In genomic region chr12:91877461-91878230, GRCh38 we compare ENCODE assay signal across 10 cellular contexts.
A peak's percentile ranks its signal among the peaks of the same experiment; 100 is the strongest.
DNase-seq lines count a peak whose midpoint lies in the region; ATAC-seq lines count a peak whose summit lies in the region.
"Had no signal": no experiment of that assay in that cellular context is flagged by ENCODE, and none has a peak within 500 bp of the region (broad histone marks: within the 10 kb centered on the region; RNA-seq: fewer than 3 reads in every experiment).

No MANE protein-coding gene starts in this region.

- peak overlapping the region; percentile 94 for H3K27ac Mint-ChIP-seq in T-helper 1 cell treated with Interleukin-12 subunit alpha and Interleukin-12 subunit beta and Interleukin-4 antibody, amounts not matched to agents 30 μg/mL and 1 μg/mL, for 36 hours
- H3K27ac Mint-ChIP-seq in activated naive CD8-positive, alpha-beta T cell treated with anti-CD3 and anti-CD28 coated beads, Interleukin-2, amount 50 U/mL, for 24 hours: peak overlapping the region; percentile 97
- H3K27ac Mint-ChIP-seq: endodermal cell had no signal

- H3K4me1 Mint-ChIP-seq in T-helper 1 cell treated with Interleukin-12 subunit alpha and Interleukin-12 subunit beta and Interleukin-4 antibody, amounts not matched to agents 30 μg/mL and 1 μg/mL, for 36 hours (ENCODE audit: low read depth): peaks cover 46% of the 10 kb centered on the region
- peaks cover 66% of the 10 kb centered on the region for H3K4me1 Mint-ChIP-seq in activated naive CD8-positive, alpha-beta T cell treated with anti-CD3 and anti-CD28 coated beads, Interleukin-2, amount 50 U/mL, for 24 hours

- H3K4me3 Mint-ChIP-seq in T-helper 1 cell treated with Interleukin-12 subunit alpha and Interleukin-12 subunit beta and Interleukin-4 antibody, amounts not matched to agents 30 μg/mL and 1 μg/mL, for 36 hours: peak overlapping the region; percentile 62
- H3K4me3 Mint-ChIP-seq in activated naive CD8-positive, alpha-beta T cell treated with anti-CD3 and anti-CD28 coated beads, Interleukin-2, amount 50 U/mL, for 24 hours: peak overlapping the region; percentile 60
- H3K4me3 Mint-ChIP-seq: endodermal cell had no signal

- H3K36me3 Mint-ChIP-seq in T-helper 1 cell treated with Interleukin-12 subunit alpha and Interleukin-12 subunit beta and Interleukin-4 antibody, amounts not matched to agents 30 μg/mL and 1 μg/mL, for 36 hours (ENCODE audit: low read depth): peaks cover 21% of the 10 kb centered on the region
- peaks cover 2% of the 10 kb centered on the region for H3K36me3 Mint-ChIP-seq in activated naive CD8-positive, alpha-beta T cell treated with anti-CD3 and anti-CD28 coated beads, Interleukin-2, amount 50 U/mL, for 24 hours (ENCODE audit: low read depth)

- peak; percentile 26 for ATAC-seq in GM18520 (IDR thresholded peaks at IDR 0.05; ENCODE audit: unreplicated experiment)
- ATAC-seq in activated naive CD8-positive, alpha-beta T cell treated with anti-CD3 and anti-CD28 coated beads, Interleukin-2, amount 50 U/mL, for 24 hours: peak; percentile 56
- ATAC-seq in GM19397 (IDR thresholded peaks at IDR 0.05; ENCODE audit: unreplicated experiment): no peak
- no peak for ATAC-seq in GM21528 (IDR thresholded peaks at IDR 0.05; ENCODE audit: low FRiP score, unreplicated experiment)

- H3K9me3 Mint-ChIP-seq in T-helper 1 cell treated with Interleukin-12 subunit alpha and Interleukin-12 subunit beta and Interleukin-4 antibody, amounts not matched to agents 30 μg/mL and 1 μg/mL, for 36 hours: peaks cover 11% of the 10 kb centered on the region
- H3K9me3 Mint-ChIP-seq in activated naive CD8-positive, alpha-beta T cell treated with anti-CD3 and anti-CD28 coated beads, Interleukin-2, amount 50 U/mL, for 24 hours: peaks cover 3% of the 10 kb centered on the region
- H3K9me3 Mint-ChIP-seq: endodermal cell had no signal

- peak; percentile 26 for DNase-seq in activated naive CD8-positive, alpha-beta T cell treated with anti-CD3 and anti-CD28 coated beads, Interleukin-2, amount 50 U/mL, for 24 hours
- DNase-seq in stimulated activated CD4-positive, alpha-beta T cell treated with anti-CD3 and anti-CD28 coated beads, Interleukin-1b, Interleukin-23, amount 100 ng/mL, for 48 hours: peak; percentile 41
- DNase-seq in hypothalamus (lab: John Stamatoyannopoulos, UW): no peak
- no peak for DNase-seq in D341Med (ENCODE audit: low spot score)
- DNase-seq: GDM1 had no signal

- H3K27me3 Mint-ChIP-seq in T-helper 1 cell treated with Interleukin-12 subunit alpha and Interleukin-12 subunit beta and Interleukin-4 antibody, amounts not matched to agents 30 μg/mL and 1 μg/mL, for 36 hours (ENCODE audit: low read depth): no peaks in the 10 kb centered on the region
- H3K27me3 Mint-ChIP-seq in activated naive CD8-positive, alpha-beta T cell treated with anti-CD3 and anti-CD28 coated beads, Interleukin-2, amount 50 U/mL, for 24 hours: no peaks in the 10 kb centered on the region

Comparison
In these comparisons a context has a peak if more than half of its experiments do, and no peak if none do; other contexts are left out.
1. ATAC-seq: peak in GM18520 (single experiment) and activated naive CD8-positive, alpha-beta T cell treated with anti-CD3 and anti-CD28 coated beads, Interleukin-2, amount 50 U/mL, for 24 hours (single experiment); none in GM19397 (single experiment) and GM21528 (single experiment).
2. DNase-seq: peak in activated naive CD8-positive, alpha-beta T cell treated with anti-CD3 and anti-CD28 coated beads, Interleukin-2, amount 50 U/mL, for 24 hours (single experiment) and stimulated activated CD4-positive, alpha-beta T cell treated with anti-CD3 and anti-CD28 coated beads, Interleukin-1b, Interleukin-23, amount 100 ng/mL, for 48 hours (single experiment); none in hypothalamus (0 of 51) and D341Med (single experiment).